Comparison of ENCODE assay signal across 1 cellular context in genomic region chr2:148643998-148644884, GRCh38.
TF ChIP-seq lines count a peak whose summit lies in the region.

Gene EPC2, plus strand, starts transcription at chr2:148644751. Its CDS starts 267 bp downstream, at chr2:148645018.

TF ChIP-seq in K562, 482 proteins besides CTCF, POLR2A, EP300 and RAD21 (continued from another document and continues in another):
- TF ChIP-seq ZNF280B (CRISPR knock-in tag; IDR thresholded peaks at IDR 0.05) (no peak), U2AF1 (optimal IDR thresholded peaks at IDR 0.05; ENCODE audit: low read depth, low read length) (peak; percentile 93), SNIP1 (IDR thresholded peaks at IDR 0.05; ENCODE audit: low read depth) (no peak), ZSCAN32 (CRISPR knock-in tag; IDR thresholded peaks at IDR 0.05) (no peak), ZNF444 (CRISPR knock-in tag; IDR thresholded peaks at IDR 0.05) (peak; percentile 86), NFIC (IDR thresholded peaks at IDR 0.05) (peak; percentile 65), RBFOX2 (IDR thresholded peaks at IDR 0.05; ENCODE audit: low read depth, low read length) (peak; percentile 89), ZNF274 (IDR thresholded peaks at IDR 0.05; ENCODE audit: borderline replicate concordance, low read depth, low read length) (no peak), MECOM (CRISPR knock-in tag; IDR thresholded peaks at IDR 0.05) (no peak), CXXC5 (CRISPR knock-in tag; IDR thresholded peaks at IDR 0.05) (peak; percentile 73), ZNF253 (CRISPR knock-in tag; conservative IDR thresholded peaks at IDR 0.05) (no peak), SMARCE1 (IDR thresholded peaks at IDR 0.05) (no peak), ATF4 (CRISPR knock-in tag; IDR thresholded peaks at IDR 0.05) (0 out of 2 replicates have a peak, but pooled peaks have one; percentile 20), ETS2 (tag; IDR thresholded peaks at IDR 0.05; ENCODE audit: borderline replicate concordance, poor library complexity, severe bottlenecking) (no peak), SAFB2 (IDR thresholded peaks at IDR 0.05; ENCODE audit: borderline replicate concordance, low read depth, low read length, severe bottlenecking) (no peak), ZBTB8A (IDR thresholded peaks at IDR 0.05; ENCODE audit: partially characterized antibody) (no peak), SMARCA5 (IDR thresholded peaks at IDR 0.05) (no peak), BHLHE40 (IDR thresholded peaks at IDR 0.05; ENCODE audit: low read length) (0 out of 2 replicates have a peak, but pooled peaks have one; percentile 12), PHF20 (IDR thresholded peaks at IDR 0.05; ENCODE audit: partially characterized antibody) (peak; percentile 66), NBN (IDR thresholded peaks at IDR 0.05; ENCODE audit: low read depth) (no peak), GABPA (tag; conservative IDR thresholded peaks at IDR 0.05; ENCODE audit: low read depth) (0 out of 2 replicates have a peak, but pooled peaks have one; percentile 26), E2F5 (CRISPR knock-in tag; IDR thresholded peaks at IDR 0.05) (peak; percentile 75; the same call in 1 of the 2 replicates), FOXO4 (CRISPR knock-in tag; IDR thresholded peaks at IDR 0.05) (0 out of 2 replicates have a peak, but pooled peaks have one; percentile 11), HEY1 (CRISPR knock-in tag; IDR thresholded peaks at IDR 0.05; ENCODE audit: borderline replicate concordance) (no peak), NCOA1 (IDR thresholded peaks at IDR 0.05; ENCODE audit: low read depth) (no peak), TARDBP (IDR thresholded peaks at IDR 0.05) (no peak), ZNF551 (CRISPR knock-in tag; IDR thresholded peaks at IDR 0.05) (no peak), TRIM25 (IDR thresholded peaks at IDR 0.05; ENCODE audit: borderline replicate concordance) (no peak), NR1H2 (CRISPR knock-in tag; IDR thresholded peaks at IDR 0.05) (no peak), THAP12 (CRISPR knock-in tag; IDR thresholded peaks at IDR 0.05) (peak; percentile 57; the same call in 1 of the 2 replicates), TEAD4 (IDR thresholded peaks at IDR 0.05; ENCODE audit: low read length) (peak; percentile 6; the same call in 1 of the 2 replicates), TEAD4 (CRISPR knock-in tag; IDR thresholded peaks at IDR 0.05; ENCODE audit: borderline replicate concordance) (no peak), MBD2 (IDR thresholded peaks at IDR 0.05; ENCODE audit: borderline replicate concordance, low read depth) (peak; percentile 45; the same call in 1 of the 2 replicates), MNT (conservative IDR thresholded peaks at IDR 0.05) (no peak; a peak in 1 of 4 replicates), TGIF2 (CRISPR knock-in tag; IDR thresholded peaks at IDR 0.05) (no peak; the same call in 1 of the 2 replicates), ATF2 (CRISPR knock-in tag; IDR thresholded peaks at IDR 0.05) (no peak; the same call in 1 of the 2 replicates), ZNF232 (CRISPR knock-in tag; IDR thresholded peaks at IDR 0.05) (no peak), RB1 (IDR thresholded peaks at IDR 0.05; ENCODE audit: low read depth) (peak; percentile 91), RFX5 (IDR thresholded peaks at IDR 0.05; ENCODE audit: low read depth, low read length) (no peak), ZKSCAN1 (IDR thresholded peaks at IDR 0.05; ENCODE audit: low read depth, low read length) (no peak; the same call in 1 of the 2 replicates), POU5F1 (IDR thresholded peaks at IDR 0.05; ENCODE audit: borderline replicate concordance, low read depth, low read length, partially characterized antibody) (no peak), RBM34 (IDR thresholded peaks at IDR 0.05; ENCODE audit: borderline replicate concordance, insufficient read depth, low read length) (0 out of 2 replicates have a peak, but pooled peaks have one; percentile 31), RCOR1 (IDR thresholded peaks at IDR 0.05; ENCODE audit: borderline replicate concordance in 1 of 2, low read depth in 2 of 2, low read length in 2 of 2) (peak in 1 of 2 experiments; percentile 74; a peak in 2 of 4 replicates), MIER1 (IDR thresholded peaks at IDR 0.05; ENCODE audit: low read depth) (peak; percentile 78), SIN3B (IDR thresholded peaks at IDR 0.05; ENCODE audit: low read depth) (no peak; the same call in 1 of the 2 replicates), BRD9 (IDR thresholded peaks at IDR 0.05; ENCODE audit: low read depth, partially characterized antibody) (no peak), ZNF23 (CRISPR knock-in tag; IDR thresholded peaks at IDR 0.05) (no peak), MAFG (tag; conservative IDR thresholded peaks at IDR 0.05) (no peak), REST (CRISPR knock-in tag; IDR thresholded peaks at IDR 0.05; ENCODE audit: low read depth) (peak; percentile 90; the same call in 1 of the 2 replicates), NELFE (IDR thresholded peaks at IDR 0.05; ENCODE audit: insufficient read depth, insufficient read length) (no peak), PKNOX1 (IDR thresholded peaks at IDR 0.05) (no peak), TAF1 (IDR thresholded peaks at IDR 0.05; ENCODE audit: control insufficient read depth, extremely low read depth, insufficient read depth, low read length, severe bottlenecking) (peak; percentile 92), KDM2B (CRISPR knock-in tag; IDR thresholded peaks at IDR 0.05) (peak; percentile 94)
